ENCODE assay signal across 20 cellular contexts in the genomic region with DNA sequence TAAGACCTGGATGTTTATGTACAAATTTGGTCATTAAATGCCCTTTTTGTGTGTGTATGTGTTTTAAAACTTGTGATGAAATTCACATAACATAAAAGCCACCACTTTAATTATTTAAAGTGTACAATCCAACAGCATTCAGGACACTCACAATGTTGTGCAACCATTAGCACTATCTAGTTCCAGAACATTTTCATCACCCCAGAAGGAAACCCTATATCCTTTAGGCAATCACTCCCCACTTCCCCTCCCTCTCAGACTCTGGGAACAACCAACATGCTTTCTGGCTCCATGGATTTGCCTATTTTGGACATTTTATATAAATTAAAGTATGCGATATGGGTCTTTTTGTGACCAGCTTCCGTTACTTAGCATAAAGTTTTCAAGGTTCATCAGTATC.
"Had no signal": no experiment of that assay in that cellular context is flagged by ENCODE, and none has a peak within 500 bp of the region (broad histone marks: within the 10 kb centered on the region; RNA-seq: fewer than 3 reads in every experiment).

No MANE protein-coding gene starts in this region.

- H3K27me3 Mint-ChIP-seq: type B pancreatic cell had no signal

- H3K27ac Mint-ChIP-seq: naive thymus-derived CD8-positive, alpha-beta T cell; stimulated activated effector memory CD8-positive, alpha-beta T cell treated with anti-CD3 and anti-CD28 coated beads, Interleukin-12 subunit alpha, Interleukin-12 subunit beta, amount 100 ng/mL, for 72 hours; type B pancreatic cell had no signal

- H3K4me3 Mint-ChIP-seq: naive thymus-derived CD8-positive, alpha-beta T cell; neural crest cell; stimulated activated effector memory CD8-positive, alpha-beta T cell treated with anti-CD3 and anti-CD28 coated beads, Interleukin-12 subunit alpha, Interleukin-12 subunit beta, amount 100 ng/mL, for 72 hours; type B pancreatic cell had no signal

- H3K36me3 ChIP-seq: colonic mucosa, ovary, thyroid gland, uterus had no signal

- H3K4me3 ChIP-seq: colonic mucosa, esophagus squamous epithelium, hepatocyte, mucosa of descending colon, ovary, suprapubic skin, thyroid gland, uterus had no signal

- H3K27ac ChIP-seq: colonic mucosa, esophagus squamous epithelium, hepatocyte, ovary, suprapubic skin, thyroid gland, uterus had no signal

- ATAC-seq: left colon; mucosa of descending colon; naive thymus-derived CD8-positive, alpha-beta T cell; right cardiac atrium; stimulated activated effector memory CD8-positive, alpha-beta T cell treated with anti-CD3 and anti-CD28 coated beads, Interleukin-12 subunit alpha, Interleukin-12 subunit beta, amount 100 ng/mL, for 72 hours; stimulated activated naive CD8-positive, alpha-beta T cell treated with anti-CD3 and anti-CD28 coated beads, Interleukin-15, Interleukin-2, amounts not matched to agents 100 U/mL and 50 U/mL, for 24 hours had no signal

- H3K4me1 Mint-ChIP-seq: stimulated activated effector memory CD8-positive, alpha-beta T cell treated with anti-CD3 and anti-CD28 coated beads, Interleukin-12 subunit alpha, Interleukin-12 subunit beta, amount 100 ng/mL, for 72 hours had no signal

- H3K9me3 ChIP-seq: colonic mucosa, esophagus squamous epithelium, mucosa of descending colon, ovary, suprapubic skin, thyroid gland, uterus had no signal

- H3K36me3 Mint-ChIP-seq: naive thymus-derived CD8-positive, alpha-beta T cell; stimulated activated effector memory CD8-positive, alpha-beta T cell treated with anti-CD3 and anti-CD28 coated beads, Interleukin-12 subunit alpha, Interleukin-12 subunit beta, amount 100 ng/mL, for 72 hours had no signal

- H3K4me1 ChIP-seq: colonic mucosa, thyroid gland, uterus had no signal

- H3K9me3 Mint-ChIP-seq: naive thymus-derived CD8-positive, alpha-beta T cell; neural crest cell; stimulated activated effector memory CD8-positive, alpha-beta T cell treated with anti-CD3 and anti-CD28 coated beads, Interleukin-12 subunit alpha, Interleukin-12 subunit beta, amount 100 ng/mL, for 72 hours; type B pancreatic cell had no signal

- DNase-seq: colonic mucosa; dermis blood vessel endothelial cell; esophagus squamous epithelium; head of caudate nucleus; left colon; mucosa of descending colon; naive thymus-derived CD8-positive, alpha-beta T cell; nucleus accumbens; ovary; right cardiac atrium; stimulated activated CD4-positive, alpha-beta T cell treated with anti-CD3 and anti-CD28 coated beads, Interleukin-4, amount 100 ng/mL, for 1 hour; stimulated activated CD8-positive, alpha-beta memory T cell treated with anti-CD3 and anti-CD28 coated beads, Interleukin-4, amount 100 ng/mL, for 48 hours; stimulated activated naive CD8-positive, alpha-beta T cell treated with anti-CD3 and anti-CD28 coated beads, Interleukin-15, Interleukin-2, amounts not matched to agents 100 U/mL and 50 U/mL, for 24 hours; thyroid gland; uterus had no signal

- H3K27me3 ChIP-seq: colonic mucosa, esophagus squamous epithelium, hepatocyte, ovary, suprapubic skin, thyroid gland, uterus had no signal
